8 cellular contexts compared by ENCODE assay signal in the genomic region with DNA sequence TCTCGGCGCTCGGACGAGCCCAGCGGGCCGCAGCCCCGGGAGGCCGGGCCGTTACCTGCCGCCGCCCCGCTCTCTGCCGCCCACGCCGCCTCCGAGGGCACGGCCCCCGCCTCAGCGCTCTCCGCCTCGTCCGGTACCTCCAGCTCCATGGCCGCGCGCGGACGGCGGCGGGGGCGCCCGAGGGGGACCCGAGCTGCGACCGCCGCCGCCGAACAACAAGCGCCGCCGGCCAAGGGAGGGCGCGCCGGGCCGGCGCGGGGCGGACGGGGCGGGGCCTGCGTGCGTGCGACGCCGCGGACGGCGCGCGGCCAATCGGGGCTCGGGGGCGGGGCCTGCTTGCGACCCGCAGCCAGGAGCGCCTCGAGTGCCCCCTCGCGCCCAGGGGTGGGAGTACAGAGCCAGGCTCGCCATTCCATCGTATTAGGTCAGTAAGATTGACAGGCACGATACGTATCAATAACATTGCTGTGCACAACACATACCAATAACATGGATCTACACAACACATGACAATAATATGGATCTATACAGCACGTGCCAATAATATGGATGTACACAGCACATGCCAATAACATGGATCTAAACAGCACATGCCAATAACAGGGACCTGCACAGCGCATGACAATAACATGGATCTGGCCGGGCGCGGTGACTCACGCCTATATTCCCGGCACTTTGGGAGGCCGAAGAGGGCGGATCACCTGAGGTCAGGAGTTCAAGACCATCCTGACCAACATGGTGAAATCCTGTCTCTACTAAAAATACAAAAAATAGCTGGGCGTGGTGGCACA. TPM values are rescaled to one million over a fixed set of nuclear protein-coding genes. Genes with fewer than 3 reads are reported as not detected.
A peak's percentile ranks its signal among the peaks of the same experiment; 100 is the strongest.
DNase-seq lines count a peak whose midpoint lies in the region; ATAC-seq and TF ChIP-seq lines count a peak whose summit lies in the region.

A gene with protein sequence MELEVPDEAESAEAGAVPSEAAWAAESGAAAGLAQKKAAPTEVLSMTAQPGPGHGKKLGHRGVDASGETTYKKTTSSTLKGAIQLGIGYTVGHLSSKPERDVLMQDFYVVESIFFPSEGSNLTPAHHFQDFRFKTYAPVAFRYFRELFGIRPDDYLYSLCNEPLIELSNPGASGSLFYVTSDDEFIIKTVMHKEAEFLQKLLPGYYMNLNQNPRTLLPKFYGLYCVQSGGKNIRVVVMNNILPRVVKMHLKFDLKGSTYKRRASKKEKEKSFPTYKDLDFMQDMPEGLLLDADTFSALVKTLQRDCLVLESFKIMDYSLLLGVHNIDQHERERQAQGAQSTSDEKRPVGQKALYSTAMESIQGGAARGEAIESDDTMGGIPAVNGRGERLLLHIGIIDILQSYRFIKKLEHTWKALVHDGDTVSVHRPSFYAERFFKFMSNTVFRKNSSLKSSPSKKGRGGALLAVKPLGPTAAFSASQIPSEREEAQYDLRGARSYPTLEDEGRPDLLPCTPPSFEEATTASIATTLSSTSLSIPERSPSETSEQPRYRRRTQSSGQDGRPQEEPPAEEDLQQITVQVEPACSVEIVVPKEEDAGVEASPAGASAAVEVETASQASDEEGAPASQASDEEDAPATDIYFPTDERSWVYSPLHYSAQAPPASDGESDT (minus strand): TSS at position 227 of the 791 bp plus-strand sequence. CDS start 78 bp downstream, at position 149.

- H3K27ac ChIP-seq in dorsolateral prefrontal cortex, result peak within 1 kb of the TSS in 56 of 59 donors; percentile 20 to 92 (median 84)
- peak within 1 kb of the TSS; percentile 80 for H3K27ac ChIP-seq in lower lobe of right lung

- intact Hi-C loops in dorsolateral prefrontal cortex (cut with DNase I) (loop anchor here (2.0 to 10.0 kb wide), 2 partner anchors 34 to 126 kb away; partner anchors contain the start of gene HMG20B (in 1 of the 2)), lower lobe of right lung (cut with DNase I) (no loop called here)

- peak within 1 kb of the TSS; percentile 75 for H3K4me3 ChIP-seq in BE2C (ENCODE audit: low read depth, low read length)
- H3K4me3 ChIP-seq in dorsolateral prefrontal cortex, result peak within 1 kb of the TSS; percentile 64 to 97 (median 82)
- peak within 1 kb of the TSS; percentile 82 for H3K4me3 ChIP-seq in lower lobe of right lung

- H3K9me3 ChIP-seq in BE2C, result no peaks in the 10 kb centered on the region
- no peaks in the 10 kb centered on the region for H3K9me3 ChIP-seq in lower lobe of right lung

- peak; percentile 70 for TF ChIP-seq CTCF in BE2C (IDR thresholded peaks at IDR 0.05; ENCODE audit: low read depth, low read length)
- TF ChIP-seq CTCF in dorsolateral prefrontal cortex (IDR thresholded peaks at IDR 0.05 in 54 of 56, conservative IDR thresholded peaks at IDR 0.05 in 2 of 56; ENCODE audit: low read depth in 1 of 56, partially characterized antibody in 56 of 56), result peak; percentile 73 to 96 (median 87)
- peak; percentile 73 for TF ChIP-seq CTCF in lower lobe of right lung (IDR thresholded peaks at IDR 0.05)

- H3K36me3 ChIP-seq in BE2C, result no peaks in the 10 kb centered on the region
- H3K36me3 ChIP-seq in lower lobe of right lung, result no peaks in the 10 kb centered on the region

- no peaks in the 10 kb centered on the region for H3K27me3 ChIP-seq in BE2C
- peaks cover 0 to 11% (median 0%) of the 10 kb centered on the region in 45 donors for H3K27me3 ChIP-seq in dorsolateral prefrontal cortex
- H3K27me3 ChIP-seq in lower lobe of right lung (ENCODE audit: low read depth), result no peaks in the 10 kb centered on the region

- no peaks in the 10 kb centered on the region for H3K4me1 ChIP-seq in BE2C
- H3K4me1 ChIP-seq in lower lobe of right lung, result peaks cover 19% of the 10 kb centered on the region

- peak; percentile 82 for ATAC-seq in GM19035 (IDR thresholded peaks at IDR 0.05; ENCODE audit: unreplicated experiment)
- peak; percentile 87 for ATAC-seq in HG03354 (IDR thresholded peaks at IDR 0.05; ENCODE audit: poor library complexity, severe bottlenecking, unreplicated experiment)
- peak; percentile 95 to 99 for ATAC-seq in lower lobe of right lung

- DNase-seq in BE2C (peak; percentile 94), NCI-H510A (lab: John Stamatoyannopoulos, UW) (peak; percentile 49), dorsolateral prefrontal cortex (peak; percentile 88 to 96 (median 90)), lower lobe of right lung (peak; percentile 93)
- peak; percentile 91 to 92 for DNase-seq in activated CD4-positive, alpha-beta T cell treated with anti-CD3 and anti-CD28 coated beads, Interleukin-2, amount 50 U/mL, for 4 hours
- peak; percentile 88 to 94 (median 89) for DNase-seq in stimulated activated CD4-positive, alpha-beta T cell treated with anti-CD3 and anti-CD28 coated beads, TNF-alpha, amount 100 ng/mL, for 4 hours (ENCODE audit: low read depth in 3 of 3)

RNA-seq across cellular contexts. Expression of the gene that starts here (rescaled TPM):
- polyA plus RNA-seq in BE2C (2012; ENCODE audit: insufficient read depth, insufficient read length, low read depth), result 20.4 TPM
- total RNA-seq in dorsolateral prefrontal cortex, result 100 to 1,000 TPM in 105 of 120 experiments, 10 to 100 TPM in 15; 52.4 to 207 (median 126) TPM
- 43.6 TPM for total RNA-seq in lower lobe of right lung

Comparison
In these comparisons a context has a peak if more than half of its experiments do, and no peak if none do; other contexts are left out.
1. Peak in every context shown above with its lines: DNase-seq, ATAC-seq, H3K4me3 ChIP-seq and H3K27ac ChIP-seq.